In the genomic region with DNA sequence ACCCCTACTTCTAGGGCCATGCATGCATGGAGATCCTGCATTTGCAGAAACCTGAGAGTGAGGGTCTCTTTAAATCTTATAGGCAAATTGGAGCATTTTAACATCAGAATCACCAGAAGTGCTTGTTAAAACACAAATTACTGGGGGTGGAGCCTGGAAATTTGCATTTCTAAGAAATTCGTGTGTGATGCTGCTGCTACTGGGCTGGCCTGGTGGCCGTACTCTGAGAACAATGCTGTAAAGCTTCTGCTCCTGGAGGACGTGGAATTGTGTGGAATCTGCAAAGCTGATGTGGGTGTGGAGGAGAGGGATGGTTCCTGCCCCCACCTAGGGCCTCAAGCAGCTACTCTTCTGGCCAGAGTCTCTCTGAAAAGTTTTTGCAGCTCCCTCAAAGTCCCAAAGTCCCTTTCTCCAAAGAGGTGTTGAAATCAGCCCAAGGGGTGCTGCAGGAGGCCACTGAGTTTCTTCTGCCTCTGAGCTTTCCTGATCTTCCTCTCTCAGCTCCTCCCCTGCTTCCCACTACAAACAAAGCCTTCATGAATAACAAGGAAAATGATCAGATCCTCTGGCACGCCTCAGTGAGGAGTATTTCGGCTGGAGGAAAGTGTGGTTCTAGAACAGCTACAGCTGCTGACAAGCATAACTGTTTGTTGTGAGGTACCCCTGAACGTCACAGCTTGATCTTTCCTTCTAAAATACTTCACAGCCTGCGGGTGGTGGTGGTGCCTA, we compare ENCODE assay signal across 31 cellular contexts.
"Had no signal": no experiment of that assay in that cellular context is flagged by ENCODE, and none has a peak within 500 bp of the region (broad histone marks: within the 10 kb centered on the region; RNA-seq: fewer than 3 reads in every experiment).

No MANE protein-coding gene starts in this region.

- ATAC-seq: activated CD8-positive, alpha-beta T cell treated with anti-CD3 and anti-CD28 coated beads for 36 hours; activated naive CD4-positive, alpha-beta T cell treated with anti-CD3 and anti-CD28 coated beads, Interleukin-2, amount 50 U/mL, for 72 hours; body of pancreas had no signal

- H3K4me3 ChIP-seq: adrenal gland, body of pancreas, breast epithelium, MG63, PC-9, SJCRH30, SK-N-MC had no signal

- H3K27ac Mint-ChIP-seq: activated CD4-positive, alpha-beta T cell treated with anti-CD3 and anti-CD28 coated beads, Interleukin-2, amount 10 ng/mL, durations not matched to agents 24 days and 14 days; activated CD8-positive, alpha-beta T cell treated with anti-CD3 and anti-CD28 coated beads for 36 hours; activated naive CD4-positive, alpha-beta T cell treated with anti-CD3 and anti-CD28 coated beads, Interleukin-2, amount 50 U/mL, for 72 hours; activated T-helper 2 cell treated with anti-CD3 and anti-CD28 coated beads, Interferon-gamma antibody, Interleukin-2, Interleukin-4, amounts not matched to agents 10 μg/mL and 5 μg/mL and 100 μg/mL, durations not matched to agents 14 hours and 24 hours and 36 hours had no signal

- H3K27ac ChIP-seq: adrenal gland, body of pancreas, breast epithelium, PC-9, RWPE1, SJCRH30, SK-N-MC, WERI-Rb-1 had no signal

- H3K36me3 ChIP-seq: adrenal gland, breast epithelium, MG63, SJCRH30, WERI-Rb-1 had no signal

- H3K4me1 ChIP-seq: adrenal gland, body of pancreas, breast epithelium, SJCRH30 had no signal

- H3K27me3 Mint-ChIP-seq: activated CD4-positive, alpha-beta T cell treated with anti-CD3 and anti-CD28 coated beads, Interleukin-2, amount 10 ng/mL, durations not matched to agents 24 days and 14 days; activated CD8-positive, alpha-beta T cell treated with anti-CD3 and anti-CD28 coated beads for 36 hours had no signal

- DNase-seq: activated CD4-positive, alpha-beta T cell treated with anti-CD3 and anti-CD28 coated beads, Interleukin-2, amount 10 ng/mL, durations not matched to agents 24 days and 14 days; activated CD4-positive, alpha-beta T cell treated with anti-CD3 and anti-CD28 coated beads, Interleukin-2, amount 50 U/mL, for 4 hours; activated CD8-positive, alpha-beta T cell treated with anti-CD3 and anti-CD28 coated beads for 36 hours; activated gamma-delta T cell; activated naive CD4-positive, alpha-beta T cell treated with Interleukin-2 at 50 U/mL for 16 hours; activated T-cell treated with anti-CD3 and anti-CD28 coated beads, Interleukin-2, amount 50 U/mL, for 1 hour; adrenal gland; body of pancreas; caudate nucleus; Kasumi-1; KG1; MG63; NCI-H1092; NCI-H1436 treated with DMSO at 0.1 percent for 48 hours; NCI-H1694 treated with DMSO at 0.1 percent for 48 hours; NCI-H2029; NCI-H2171; NCI-H510A; NCI-H526; NCI-H748 treated with DMSO at 0.1 percent for 48 hours; NK-92 treated with Interleukin-12 subunit alpha and Interleukin-12 subunit beta, amount 100 ng/mL, for 24 hours; PC-9; SHP77; SJCRH30; T1000; WERI-Rb-1 had no signal

- H3K27me3 ChIP-seq: adrenal gland, body of pancreas, breast epithelium, MG63 had no signal

- H3K4me1 Mint-ChIP-seq: activated CD4-positive, alpha-beta T cell treated with anti-CD3 and anti-CD28 coated beads, Interleukin-2, amount 10 ng/mL, durations not matched to agents 24 days and 14 days had no signal

- H3K9me3 Mint-ChIP-seq: activated CD4-positive, alpha-beta T cell treated with anti-CD3 and anti-CD28 coated beads, Interleukin-2, amount 10 ng/mL, durations not matched to agents 24 days and 14 days had no signal

- H3K9me3 ChIP-seq: adrenal gland, body of pancreas, breast epithelium, MG63, SJCRH30 had no signal

- H3K4me3 Mint-ChIP-seq: activated CD4-positive, alpha-beta T cell treated with anti-CD3 and anti-CD28 coated beads, Interleukin-2, amount 10 ng/mL, durations not matched to agents 24 days and 14 days; activated CD8-positive, alpha-beta T cell treated with anti-CD3 and anti-CD28 coated beads for 36 hours had no signal
